Comparison of ENCODE assay signal across 8 cellular contexts in genomic region chr5:142770650-142771609, GRCh38. TPM values are rescaled to one million over a fixed set of nuclear protein-coding genes. Genes with fewer than 3 reads are reported as not detected.
DNase-seq lines count a peak whose midpoint lies in the region; ATAC-seq and TF ChIP-seq lines count a peak whose summit lies in the region.

No MANE protein-coding gene starts in this region.

- no peak for TF ChIP-seq CTCF in GM13976 (IDR thresholded peaks at IDR 0.05; ENCODE audit: borderline replicate concordance, control extremely low read depth, extremely low read depth, insufficient read depth, missing control alignments)

- peak overlapping the region; percentile 75 for H3K27ac ChIP-seq in cingulate gyrus (ENCODE audit: low read depth, low read length)

- ATAC-seq in HG02588 (IDR thresholded peaks at IDR 0.05; ENCODE audit: unreplicated experiment): peak; percentile 20
- peak; percentile 51 for ATAC-seq in left lobe of liver

- DNase-seq in GM13976 (ENCODE audit: low spot score) (peak; percentile 53), NCI-H1105 (lab: John Stamatoyannopoulos, UW) (peak; percentile 35), left lobe of liver (ENCODE audit: low spot score) (peak; percentile 67), middle frontal gyrus (ENCODE audit: extremely low spot score, low spot score) (no peak)
- DNase-seq in activated CD4-positive, alpha-beta T cell treated with anti-CD3 and anti-CD28 coated beads for 24 hours (ENCODE audit: low read depth in 2 of 2): peak; percentile 25 to 41
- DNase-seq in stimulated activated CD4-positive, alpha-beta T cell treated with anti-CD3 and anti-CD28 coated beads, Interleukin-2, amount 100 ng/mL, for 4 hours (ENCODE audit: low read depth): peak; percentile 37

- in situ Hi-C loops in GM13976 (cut with MboI; ENCODE audit: low sequenced_read_pairs, unreplicated experiment): no loop called here

RNA-seq across cellular contexts. Expression of gene ARHGAP26, which starts 0.8 kb away (rescaled TPM):
- total RNA-seq in left lobe of liver: 7.4 TPM
